In the genomic region with DNA sequence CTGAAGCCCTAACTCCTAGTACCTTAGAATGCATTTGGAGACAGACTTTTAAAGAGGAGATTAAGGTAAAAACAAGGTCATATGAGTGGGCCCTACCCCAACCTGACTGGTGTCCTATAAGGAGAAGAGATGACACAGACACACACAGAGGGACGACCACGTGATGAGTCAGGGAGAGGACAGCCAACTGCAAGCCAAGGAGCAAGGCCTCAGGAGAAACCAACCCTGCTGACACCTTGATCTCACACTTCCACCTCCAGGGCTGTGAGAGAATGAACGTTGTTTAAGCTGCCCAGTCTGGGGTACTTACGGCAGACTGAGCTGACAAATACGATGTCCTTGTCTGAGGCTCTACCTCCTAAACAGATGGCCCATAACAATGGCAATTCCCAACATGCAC, we compare ENCODE assay signal across 19 cellular contexts.
A peak's percentile ranks its signal among the peaks of the same experiment; 100 is the strongest.
DNase-seq lines count a peak whose midpoint lies in the region; ATAC-seq and TF ChIP-seq lines count a peak whose summit lies in the region.
"Had no signal": no experiment of that assay in that cellular context is flagged by ENCODE, and none has a peak within 500 bp of the region (broad histone marks: within the 10 kb centered on the region; RNA-seq: fewer than 3 reads in every experiment).

No MANE protein-coding gene starts in this region.

- peaks cover 36% of the 10 kb centered on the region for H3K4me1 Mint-ChIP-seq in chondrocyte (ENCODE audit: low read depth)
- peaks cover 50% of the 10 kb centered on the region for H3K4me1 Mint-ChIP-seq in osteocyte (ENCODE audit: unreplicated experiment)
- H3K4me1 Mint-ChIP-seq: CD14-positive monocyte, natural killer cell, T-cell had no signal

- no peak for ATAC-seq in HG03354 (IDR thresholded peaks at IDR 0.05; ENCODE audit: poor library complexity, severe bottlenecking, unreplicated experiment)
- ATAC-seq: HepG2, natural killer cell, T-cell had no signal

- H3K9me3 Mint-ChIP-seq in chondrocyte (ENCODE audit: low read depth) (no peaks in the 10 kb centered on the region), osteocyte (ENCODE audit: unreplicated experiment) (no peaks in the 10 kb centered on the region)
- H3K9me3 Mint-ChIP-seq: natural killer cell, T-cell had no signal

- H3K4me3 Mint-ChIP-seq in chondrocyte (ENCODE audit: unreplicated experiment) (no peak overlapping the region), osteocyte (ENCODE audit: unreplicated experiment) (no peak overlapping the region)
- H3K4me3 Mint-ChIP-seq: CD14-positive monocyte, natural killer cell, T-cell had no signal

- TF ChIP-seq CTCF in chondrocyte (IDR thresholded peaks at IDR 0.05) = no peak
- TF ChIP-seq CTCF in osteocyte (IDR thresholded peaks at IDR 0.05) = no peak

- H3K27me3 Mint-ChIP-seq in chondrocyte (ENCODE audit: low read depth) (no peaks in the 10 kb centered on the region), osteocyte (ENCODE audit: unreplicated experiment) (no peaks in the 10 kb centered on the region)

- peaks cover 1% of the 10 kb centered on the region for H3K36me3 Mint-ChIP-seq in chondrocyte (ENCODE audit: low read depth)
- H3K36me3 Mint-ChIP-seq in osteocyte (ENCODE audit: unreplicated experiment) = peaks cover 8% of the 10 kb centered on the region
- H3K36me3 Mint-ChIP-seq: CD14-positive monocyte, natural killer cell, T-cell had no signal

- DNase-seq in activated CD4-positive, alpha-beta T cell treated with anti-CD3 and anti-CD28 coated beads for 48 hours = peak; percentile 24
- no peak for DNase-seq in activated CD4-positive, alpha-beta T cell treated with anti-CD3 and anti-CD28 coated beads, Interleukin-2, amount 50 U/mL, for 4 hours
- DNase-seq in NCI-H524 (lab: John Stamatoyannopoulos, UW) (peak; percentile 49 to 84), chondrocyte (ENCODE audit: low spot score) (no peak), osteocyte (ENCODE audit: extremely low spot score, unreplicated experiment) (no peak), NCI-H2029 (lab: John Stamatoyannopoulos, UW) (no peak), LoVo (ENCODE audit: low spot score) (no peak)
- DNase-seq: brain microvascular endothelial cell; hippocampal formation; islet precursor cell; natural killer cell; NCI-H187; NCI-H446; Right ventricle myocardium superior; stimulated activated CD8-positive, alpha-beta memory T cell treated with anti-CD3 and anti-CD28 coated beads, Interleukin-4, amount 100 ng/mL, for 48 hours; T-cell had no signal

- peak overlapping the region; percentile 93 for H3K27ac Mint-ChIP-seq in chondrocyte (ENCODE audit: unreplicated experiment)
- H3K27ac Mint-ChIP-seq in osteocyte (ENCODE audit: unreplicated experiment) = peak overlapping the region; percentile 96
- H3K27ac Mint-ChIP-seq: natural killer cell, T-cell had no signal

Comparison
In these comparisons a context has a peak if more than half of its experiments do, and no peak if none do; other contexts are left out.
1. DNase-seq: peak in activated CD4-positive, alpha-beta T cell treated with anti-CD3 and anti-CD28 coated beads for 48 hours (single experiment) and NCI-H524 (2 of 2); none in activated CD4-positive, alpha-beta T cell treated with anti-CD3 and anti-CD28 coated beads, Interleukin-2, amount 50 U/mL, for 4 hours (0 of 2), chondrocyte (single experiment), osteocyte (single experiment), NCI-H2029 (single experiment) and LoVo (single experiment).